In the genomic region with DNA sequence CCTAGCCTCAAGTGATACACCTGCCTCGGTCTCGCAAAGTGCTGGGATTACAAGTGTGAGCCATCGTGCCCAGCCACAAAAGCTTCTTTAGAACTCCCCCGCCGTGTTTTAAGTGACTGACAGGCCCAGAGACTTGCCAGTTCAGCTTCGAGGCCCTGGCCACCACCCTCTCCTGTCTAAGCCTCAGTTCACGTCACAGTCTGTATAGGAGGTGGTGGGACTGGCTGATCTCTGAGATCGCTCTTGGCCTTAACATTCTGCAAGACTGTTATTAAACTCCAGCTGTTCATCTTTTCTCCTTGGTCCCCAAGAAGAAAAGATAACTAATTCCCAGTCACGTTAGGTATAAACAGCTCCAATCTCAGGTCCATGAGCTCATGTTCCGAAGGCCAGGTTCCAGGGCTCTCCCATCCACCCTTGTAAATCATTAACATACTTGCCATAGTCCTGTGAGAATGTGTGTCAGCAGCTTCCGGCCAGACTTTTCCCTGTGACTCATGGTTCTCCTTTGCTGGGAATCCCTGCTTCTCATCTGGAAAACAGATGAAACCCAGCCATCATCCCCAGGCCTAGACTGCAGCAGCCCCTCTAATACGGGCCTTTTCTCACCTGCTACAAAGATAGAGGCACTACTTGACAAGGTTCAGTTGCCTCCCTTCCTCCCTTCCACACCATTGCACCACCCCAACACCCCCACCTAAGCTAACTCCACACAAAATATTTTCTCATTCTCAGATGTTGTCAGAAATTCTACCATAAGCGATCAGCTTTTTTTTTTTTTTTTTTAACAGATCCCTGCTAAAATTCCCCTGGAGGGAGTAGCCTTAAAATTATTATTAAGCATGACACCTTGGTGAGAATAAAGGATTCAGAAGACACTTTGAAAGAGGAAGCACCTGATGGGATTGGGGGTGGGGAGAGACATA, we compare ENCODE assay signal across 8 cellular contexts. TPM values are rescaled to one million over a fixed set of nuclear protein-coding genes. Genes with fewer than 3 reads are reported as not detected.
A peak's percentile ranks its signal among the peaks of the same experiment; 100 is the strongest.
DNase-seq lines count a peak whose midpoint lies in the region; ATAC-seq and TF ChIP-seq lines count a peak whose summit lies in the region.

No MANE protein-coding gene starts in this region.

- DNase-seq in COLO668 (lab: John Stamatoyannopoulos, UW; ENCODE audit: unreplicated experiment) = peak; percentile 77
- DNase-seq in Panc1 (ENCODE audit: low read depth, low spot score) = peak; percentile 71
- no peak for DNase-seq in neural crest cell (ENCODE audit: low read depth, low spot score)
- no peak for DNase-seq in NCI-H748 (lab: John Stamatoyannopoulos, UW; ENCODE audit: unreplicated experiment)
- DNase-seq in endothelial cell (ENCODE audit: low spot score) = no peak

- no peaks in the 10 kb centered on the region for H3K9me3 Mint-ChIP-seq in neural crest cell
- H3K9me3 Mint-ChIP-seq in endothelial cell (ENCODE audit: unreplicated experiment) = no peaks in the 10 kb centered on the region

- no peak overlapping the region for H3K4me3 ChIP-seq in Panc1 (ENCODE audit: low read depth in 2 of 2, low read length in 2 of 2)

- CTCF ChIA-PET in Panc1 (lab: Charles Lee) = interaction anchor here (0.6 kb wide), 1 partner anchor 16 kb away, joined by 4 read pairs; no protein-coding TSS in a partner anchor

- no peak overlapping the region; the same call in 1 of the 2 replicates for H3K27ac ChIP-seq in Panc1 (ENCODE audit: low read length)

- TF ChIP-seq CTCF in Panc1 (IDR thresholded peaks at IDR 0.05) (no peak), neural crest cell (conservative IDR thresholded peaks at IDR 0.05) (no peak), endothelial cell (IDR thresholded peaks at IDR 0.05; ENCODE audit: unreplicated experiment) (no peak)

- no peaks in the 10 kb centered on the region for H3K36me3 ChIP-seq in Panc1 (ENCODE audit: control insufficient read depth, insufficient read depth, low read length)

- peaks cover 11% of the 10 kb centered on the region for H3K4me1 Mint-ChIP-seq in neural crest cell
- peaks cover 4% of the 10 kb centered on the region for H3K4me1 Mint-ChIP-seq in endothelial cell (ENCODE audit: unreplicated experiment)

- peak; percentile 86 for ATAC-seq in Panc1
- peak; percentile 57 for ATAC-seq in esophagus mucosa
- ATAC-seq in HG02970 (IDR thresholded peaks at IDR 0.05; ENCODE audit: low FRiP score, unreplicated experiment) = no peak
- no peak for ATAC-seq in GM19463 (IDR thresholded peaks at IDR 0.05; ENCODE audit: unreplicated experiment)

- no TSS peak for BruUV-seq in Panc1 (replicated peaks; lab: Mats Ljungman, UMichigan)

- no peaks in the 10 kb centered on the region for H3K36me3 Mint-ChIP-seq in neural crest cell (ENCODE audit: low read depth)
- H3K36me3 Mint-ChIP-seq in endothelial cell (ENCODE audit: low read depth, unreplicated experiment) = no peaks in the 10 kb centered on the region

- in situ Hi-C loops in Panc1 (cut with HindIII; ENCODE audit: low pct_unique_long_range_greater_than_20kb, low sequenced_read_pairs) = no loop called here

- intact Hi-C loops in Panc1 (cut with micrococcal nuclease; ENCODE audit: unreplicated experiment) = no loop called here

- H3K27me3 Mint-ChIP-seq in neural crest cell (ENCODE audit: low read depth) = no peaks in the 10 kb centered on the region
- H3K27me3 Mint-ChIP-seq in endothelial cell (ENCODE audit: unreplicated experiment) = no peaks in the 10 kb centered on the region

- H3K4me3 Mint-ChIP-seq in neural crest cell (peak overlapping the region; percentile 9), endothelial cell (ENCODE audit: unreplicated experiment) (no peak overlapping the region)

- peaks cover 9% of the 10 kb centered on the region for H3K4me1 ChIP-seq in Panc1 (ENCODE audit: control insufficient read depth, insufficient read depth, low read length)

- H3K27ac Mint-ChIP-seq in neural crest cell (ENCODE audit: unreplicated experiment) (no peak overlapping the region), endothelial cell (ENCODE audit: unreplicated experiment) (no peak overlapping the region)

- H3K9me3 ChIP-seq in Panc1 (ENCODE audit: control insufficient read depth, insufficient read depth, low read depth, low read length) = no peaks in the 10 kb centered on the region

- POLR2A ChIA-PET in Panc1 (lab: Charles Lee) = interaction anchor here (0.6 to 0.7 kb wide), 3 partner anchors 10 to 1833 kb away, joined by 3 to 16 read pairs (median 4); no protein-coding TSS in a partner anchor

- H3K27me3 ChIP-seq in Panc1 (ENCODE audit: control insufficient read depth, insufficient read depth, low read length) = no peaks in the 10 kb centered on the region

RNA-seq across cellular contexts. Expression of a gene that starts 5.6 kb away (rescaled TPM):
- total RNA-seq in Panc1 (2021; ENCODE audit: unreplicated experiment) (42.5 TPM), esophagus mucosa (45.4 TPM), neural crest cell (56.9 and 60.2 TPM in 2 replicates), endothelial cell (ENCODE audit: unreplicated experiment) (18.7 TPM)
- 45.3 TPM for polyA plus RNA-seq in Panc1 (2012; ENCODE audit: insufficient read length)

RNA-seq across cellular contexts. Expression of a gene that starts 38.4 kb away (rescaled TPM):
- total RNA-seq in Panc1 (2021; ENCODE audit: unreplicated experiment) (not detected), esophagus mucosa (not detected), neural crest cell (not detected in 2 replicates), endothelial cell (ENCODE audit: unreplicated experiment) (not detected)
- not detected for polyA plus RNA-seq in Panc1 (2012; ENCODE audit: insufficient read length)

Comparison
In these comparisons a context has a peak if more than half of its experiments do, and no peak if none do; other contexts are left out.
1. DNase-seq: peak in COLO668 (single experiment) and Panc1 (single experiment); none in neural crest cell (single experiment), NCI-H748 (single experiment) and endothelial cell (single experiment).
2. ATAC-seq: peak in Panc1 (single experiment) and esophagus mucosa (single experiment); none in HG02970 (single experiment) and GM19463 (single experiment).